ENCODE assay signal across 11 cellular contexts in genomic region chr9:36346578-36346977, GRCh38. TPM values are rescaled to one million over a fixed set of nuclear protein-coding genes. Genes with fewer than 3 reads are reported as not detected.
A peak's percentile ranks its signal among the peaks of the same experiment; 100 is the strongest.
DNase-seq lines count a peak whose midpoint lies in the region; ATAC-seq and TF ChIP-seq lines count a peak whose summit lies in the region.
"Had no signal": no experiment of that assay in that cellular context is flagged by ENCODE, and none has a peak within 500 bp of the region (broad histone marks: within the 10 kb centered on the region; RNA-seq: fewer than 3 reads in every experiment).

No MANE protein-coding gene starts in this region.

- H3K9me3 Mint-ChIP-seq in CD14-positive monocyte, result no peaks in the 10 kb centered on the region
- no peaks in the 10 kb centered on the region for H3K9me3 Mint-ChIP-seq in GM23338
- H3K9me3 Mint-ChIP-seq: CD8-positive, alpha-beta memory T cell had no signal

- H3K36me3 ChIP-seq in GM23338 (ENCODE audit: insufficient read depth) (peaks cover 53% of the 10 kb centered on the region), smooth muscle cell (ENCODE audit: low read depth) (peaks cover 41% of the 10 kb centered on the region)

- ATAC-seq in GM23338, result no peak
- peak; percentile 59 for ATAC-seq in left lobe of liver

- no peaks in the 10 kb centered on the region for H3K9me2 ChIP-seq in GM23338 (ENCODE audit: insufficient read depth)

- H2AFZ ChIP-seq in GM23338 (no peak overlapping the region), smooth muscle cell (ENCODE audit: low read depth) (no peak overlapping the region)

- H3K27me3 ChIP-seq in GM23338 (ENCODE audit: insufficient read depth) (no peaks in the 10 kb centered on the region), smooth muscle cell (ENCODE audit: low read depth) (no peaks in the 10 kb centered on the region)

- intact Hi-C loops in CD14-positive monocyte (cut with micrococcal nuclease), result no loop called here

- H3K4me2 ChIP-seq in GM23338 (no peak overlapping the region), smooth muscle cell (no peak overlapping the region)

- H3K4me1 ChIP-seq in GM23338 (ENCODE audit: insufficient read depth) (no peaks in the 10 kb centered on the region), smooth muscle cell (ENCODE audit: low read depth) (no peaks in the 10 kb centered on the region)

- H3K27me3 Mint-ChIP-seq in CD14-positive monocyte (ENCODE audit: low read depth in 3 of 3) (peaks cover 0 to 1% (median 0%) of the 10 kb centered on the region in 3 donors), GM23338 (ENCODE audit: insufficient read depth, low read depth, poor library complexity) (peaks cover 5% of the 10 kb centered on the region)
- H3K27me3 Mint-ChIP-seq: CD8-positive, alpha-beta memory T cell had no signal

- H4K20me1 ChIP-seq in GM23338 (replicated peaks; ENCODE audit: insufficient read depth), result peaks cover 5% of the 10 kb centered on the region; the same call in 1 of the 2 replicates
- no peaks in the 10 kb centered on the region for H4K20me1 ChIP-seq in smooth muscle cell (ENCODE audit: low read depth)

- no peaks in the 10 kb centered on the region for H3K9me3 ChIP-seq in smooth muscle cell (replicated peaks; ENCODE audit: low read depth)

- 0 out of 2 replicates have a peak overlapping the region, but pooled peaks have one; percentile 30 for H3K27ac ChIP-seq in GM23338 (ENCODE audit: low read depth)
- no peak overlapping the region for H3K27ac ChIP-seq in smooth muscle cell (ENCODE audit: low read depth)

- H3K4me3 ChIP-seq in GM23338 (no peak overlapping the region), smooth muscle cell (no peak overlapping the region)

- WGBS in smooth muscle cell (ENCODE audit: low lambda C conversion rate), result 97% methylated on average over 3 of the region's 3 CpGs

- no peak for TF ChIP-seq CTCF in CD14-positive monocyte (IDR thresholded peaks at IDR 0.05)
- no peak for TF ChIP-seq CTCF in GM23338 (conservative IDR thresholded peaks at IDR 0.05; ENCODE audit: low read depth in 2 of 2)
- no peak for TF ChIP-seq CTCF in smooth muscle cell (IDR thresholded peaks at IDR 0.05; ENCODE audit: borderline replicate concordance, insufficient read depth, poor library complexity, severe bottlenecking)

- peak overlapping the region; percentile 82 to 95 (median 90) for H3K27ac Mint-ChIP-seq in CD14-positive monocyte
- peak overlapping the region; percentile 9; the same call in 1 of the 2 replicates for H3K27ac Mint-ChIP-seq in GM23338

- peaks cover 70 to 82% of the 10 kb centered on the region in 2 donors for H3K36me3 Mint-ChIP-seq in CD14-positive monocyte
- peaks cover 80% of the 10 kb centered on the region for H3K36me3 Mint-ChIP-seq in GM23338 (ENCODE audit: low read depth)

- H3K4me1 Mint-ChIP-seq in CD14-positive monocyte, result peaks cover 11% of the 10 kb centered on the region
- H3K4me1 Mint-ChIP-seq in GM23338, result no peaks in the 10 kb centered on the region; the same call in 2 of the 3 replicates
- H3K4me1 Mint-ChIP-seq: CD8-positive, alpha-beta memory T cell had no signal

- no peak overlapping the region for H3K9ac ChIP-seq in smooth muscle cell (ENCODE audit: low read depth)

- DNase-seq in CD14-positive monocyte (ENCODE audit: low spot score) (no peak), GM23338 (ENCODE audit: low spot score) (no peak), NCI-H748 treated with DMSO at 0.1 percent for 48 hours (lab: John Stamatoyannopoulos, UW) (peak; percentile 35), left lobe of liver (ENCODE audit: low spot score) (no peak), T-helper 2 cell (no peak), NCI-H1436 treated with DMSO at 0.1 percent for 48 hours (lab: John Stamatoyannopoulos, UW) (no peak), smooth muscle cell (lab: John Stamatoyannopoulos, UW; ENCODE audit: unreplicated experiment) (no peak)
- DNase-seq: CD8-positive, alpha-beta memory T cell; GF-D8; KG1; NCI-H82 had no signal

- H3K4me3 Mint-ChIP-seq in CD14-positive monocyte (no peak overlapping the region), GM23338 (no peak overlapping the region)
- H3K4me3 Mint-ChIP-seq: CD8-positive, alpha-beta memory T cell had no signal

- H3K79me2 ChIP-seq in GM23338 (replicated peaks; ENCODE audit: insufficient read depth) (no peaks in the 10 kb centered on the region), smooth muscle cell (ENCODE audit: low read depth) (no peaks in the 10 kb centered on the region)

- H3F3A ChIP-seq in GM23338 (replicated peaks; ENCODE audit: low read depth) (no peaks in the 10 kb centered on the region), smooth muscle cell (ENCODE audit: low read depth) (no peaks in the 10 kb centered on the region)

TF ChIP-seq in GM23338, 12 proteins besides CTCF, POLR2A, EP300 and RAD21 (continues in another document):
- no peak for TF ChIP-seq STAT1 (IDR thresholded peaks at IDR 0.05; ENCODE audit: unreplicated experiment)
- TF ChIP-seq POLR2AphosphoS5 (IDR thresholded peaks at IDR 0.05; ENCODE audit: low read depth), result no peak
- TF ChIP-seq ZNF331 (CRISPR knock-in tag; IDR thresholded peaks at IDR 0.05; ENCODE audit: low read depth), result no peak
- TF ChIP-seq CREB1 (CRISPR knock-in tag; IDR thresholded peaks at IDR 0.05; ENCODE audit: low read depth), result no peak
- no peak for TF ChIP-seq REST (IDR thresholded peaks at IDR 0.05; ENCODE audit: unreplicated experiment)
- no peak for TF ChIP-seq JUNB (IDR thresholded peaks at IDR 0.05; ENCODE audit: unreplicated experiment)

RNA-seq across cellular contexts. Expression of gene RNF38, which starts 53.5 kb away (rescaled TPM):
- polyA plus RNA-seq in CD14-positive monocyte, result 10 to 100 TPM; 11.3 to 13.6 TPM
- 60.3 and 61.9 TPM in 2 replicates for total RNA-seq in GM23338 (2014; rRNA removed; shearing (Covaris generic))
- polyA plus RNA-seq in GM23338 (2016; fragmentation: Nextera tagmentation; extraction: Ambion mirVana), result 13.7 and 15.6 TPM in 2 replicates
- total RNA-seq in left lobe of liver, result 12.9 TPM
- total RNA-seq in smooth muscle cell, result 25.3 and 27.5 TPM in 2 replicates
- polyA plus RNA-seq in smooth muscle cell, result 10.1 and 11.3 TPM in 2 replicates
